ENCODE assay signal across 21 cellular contexts in genomic region chr10:76998451-76998850, GRCh38.
A peak's percentile ranks its signal among the peaks of the same experiment; 100 is the strongest.
DNase-seq lines count a peak whose midpoint lies in the region; ATAC-seq and TF ChIP-seq lines count a peak whose summit lies in the region.
"Had no signal": no experiment of that assay in that cellular context is flagged by ENCODE, and none has a peak within 500 bp of the region (broad histone marks: within the 10 kb centered on the region; RNA-seq: fewer than 3 reads in every experiment).

No MANE protein-coding gene starts in this region.

- TF ChIP-seq CTCF in retinal pigment epithelial cell (conservative IDR thresholded peaks at IDR 0.05; ENCODE audit: low read depth, low read length), result no peak

- no peak overlapping the region for H3K4me3 ChIP-seq in retinal pigment epithelial cell (ENCODE audit: low read length)
- H3K4me3 ChIP-seq: cardiac muscle cell, gastroesophageal sphincter, lung, SK-N-MC, spleen had no signal

- DNase-seq in DMS153 treated with DMSO at 0.1 percent for 48 hours (lab: John Stamatoyannopoulos, UW; ENCODE audit: unreplicated experiment) (peak; percentile 57), DMS153 (lab: John Stamatoyannopoulos, UW) (no peak), NCI-H2107 treated with DMSO at 0.1 percent for 48 hours (lab: John Stamatoyannopoulos, UW; ENCODE audit: unreplicated experiment) (peak; percentile 63), RPMI7951 (ENCODE audit: low read depth) (peak; percentile 23), retinal pigment epithelial cell (ENCODE audit: low read depth) (peak; percentile 25), H4 (ENCODE audit: low spot score) (no peak)
- DNase-seq: activated CD4-positive, alpha-beta T cell treated with anti-CD3 and anti-CD28 coated beads, Interleukin-2, amount 50 U/mL, for 48 hours; activated naive CD4-positive, alpha-beta T cell; amniotic stem cell; islet precursor cell; NCI-H2081; NK-92 treated with Interleukin-12 subunit alpha and Interleukin-12 subunit beta, amount 100 ng/mL, for 24 hours; spleen; stimulated activated CD4-positive, alpha-beta T cell treated with anti-CD3 and anti-CD28 coated beads, Interleukin-4, amount 100 ng/mL, for 4 hours had no signal

- ATAC-seq in HG02885 (IDR thresholded peaks at IDR 0.05; ENCODE audit: poor library complexity, unreplicated experiment), result no peak
- no peak for ATAC-seq in GM21717 (IDR thresholded peaks at IDR 0.05; ENCODE audit: unreplicated experiment)
- ATAC-seq: gastroesophageal sphincter, WTC11 had no signal

Comparison
In these comparisons a context has a peak if more than half of its experiments do, and no peak if none do; other contexts are left out.
1. DNase-seq: peak in DMS153 treated with DMSO at 0.1 percent for 48 hours (single experiment), NCI-H2107 treated with DMSO at 0.1 percent for 48 hours (single experiment), RPMI7951 (single experiment) and retinal pigment epithelial cell (single experiment); none in DMS153 (single experiment) and H4 (single experiment).